ENCODE assay signal across 1 cellular context in genomic region chr13:27621366-27622101, GRCh38.
TF ChIP-seq lines count a peak whose summit lies in the region.

Gene POLR1D (plus strand): TSS chr13:27621892. CDS start chr13:27621984, 92 bp downstream.

TF ChIP-seq in GM12878, 131 proteins besides CTCF, POLR2A, EP300 and RAD21 (continued from another document):
- peak; percentile 68 for TF ChIP-seq USF1 (IDR thresholded peaks at IDR 0.05; ENCODE audit: borderline replicate concordance, extremely low read length, insufficient read depth, low read depth, low read length)
- TF ChIP-seq SMAD5 (IDR thresholded peaks at IDR 0.05; ENCODE audit: low read depth) = peak; percentile 80; the same call in 1 of the 2 replicates
- no peak for TF ChIP-seq PAX5 (IDR thresholded peaks at IDR 0.05; ENCODE audit: borderline replicate concordance, low read depth, low read length)
- TF ChIP-seq ASH2L (IDR thresholded peaks at IDR 0.05; ENCODE audit: borderline replicate concordance, low read depth) = peak; percentile 63; the same call in 1 of the 2 replicates
- TF ChIP-seq YY1 (IDR thresholded peaks at IDR 0.05; ENCODE audit: low read depth, low read length) = 0 out of 2 replicates have a peak, but pooled peaks have one; percentile 19
- peak; percentile 42; the same call in 1 of the 2 replicates for TF ChIP-seq MAX (IDR thresholded peaks at IDR 0.05; ENCODE audit: low read depth, low read length)
- peak; percentile 93 for TF ChIP-seq GATAD2B (conservative IDR thresholded peaks at IDR 0.05; ENCODE audit: low read depth)
- TF ChIP-seq HDGF (IDR thresholded peaks at IDR 0.05) = no peak
- TF ChIP-seq ZNF622 (IDR thresholded peaks at IDR 0.05) = no peak
- TF ChIP-seq MEF2A (IDR thresholded peaks at IDR 0.05; ENCODE audit: insufficient read depth, low read depth, low read length) = no peak
- no peak for TF ChIP-seq TCF12 (IDR thresholded peaks at IDR 0.05; ENCODE audit: low read depth, low read length)
- TF ChIP-seq SIN3A (IDR thresholded peaks at IDR 0.05; ENCODE audit: low read depth, low read length) = peak; percentile 51; the same call in 1 of the 2 replicates
- TF ChIP-seq NR2C1 (IDR thresholded peaks at IDR 0.05) = peak; percentile 21; the same call in 1 of the 2 replicates
- peak; percentile 74 for TF ChIP-seq NKRF (conservative IDR thresholded peaks at IDR 0.05)
- no peak for TF ChIP-seq CHD4 (IDR thresholded peaks at IDR 0.05)
- no peak for TF ChIP-seq PRDM15 (CRISPR knock-in tag; IDR thresholded peaks at IDR 0.05)
- TF ChIP-seq IKZF2 (IDR thresholded peaks at IDR 0.05) = peak in 1 of 2 experiments; percentile 34; a peak in 1 of 4 replicates
- TF ChIP-seq ZBED1 (IDR thresholded peaks at IDR 0.05; ENCODE audit: borderline replicate concordance) = no peak
- no peak for TF ChIP-seq E2F4 (IDR thresholded peaks at IDR 0.05; ENCODE audit: low read depth, low read length)
- TF ChIP-seq SUPT20H (IDR thresholded peaks at IDR 0.05; ENCODE audit: borderline replicate concordance, control insufficient read depth, low read depth, low read length) = no peak
- peak; percentile 20; the same call in 1 of the 2 replicates for TF ChIP-seq SMARCA5 (IDR thresholded peaks at IDR 0.05)
- TF ChIP-seq BMI1 (IDR thresholded peaks at IDR 0.05; ENCODE audit: borderline replicate concordance) = no peak
- no peak for TF ChIP-seq MYB (IDR thresholded peaks at IDR 0.05; ENCODE audit: borderline replicate concordance, low read depth, low read length)
- TF ChIP-seq ELK1 (IDR thresholded peaks at IDR 0.05; ENCODE audit: low read depth, low read length) = no peak
- no peak for TF ChIP-seq MLLT1 (IDR thresholded peaks at IDR 0.05)
- TF ChIP-seq ZSCAN29 (IDR thresholded peaks at IDR 0.05) = no peak
- TF ChIP-seq ZNF217 (IDR thresholded peaks at IDR 0.05) = peak; percentile 85
- TF ChIP-seq LARP7 (IDR thresholded peaks at IDR 0.05) = peak; percentile 88
- no peak for TF ChIP-seq TARDBP (IDR thresholded peaks at IDR 0.05; ENCODE audit: borderline replicate concordance)
